29 cellular contexts compared by ENCODE assay signal in the genomic region with DNA sequence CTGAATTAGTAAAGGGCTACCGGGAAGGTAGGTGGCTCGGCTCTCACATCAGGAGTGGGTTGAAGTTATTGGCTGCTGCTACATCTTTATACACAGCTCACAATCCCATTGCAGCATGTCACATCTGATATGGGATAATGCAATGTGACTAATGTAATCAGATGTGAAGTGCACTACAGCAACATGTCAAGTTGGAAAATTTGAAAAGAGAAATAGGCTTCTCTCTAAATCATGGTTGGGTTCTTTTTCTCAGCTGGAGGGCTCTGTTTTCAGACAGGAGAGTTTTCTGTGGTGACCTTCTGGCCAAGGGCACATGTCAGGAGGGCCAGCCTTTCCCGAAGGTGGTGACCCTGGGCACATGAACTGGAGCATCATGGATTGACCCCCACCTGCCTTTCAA.
"Had no signal": no experiment of that assay in that cellular context is flagged by ENCODE, and none has a peak within 500 bp of the region (broad histone marks: within the 10 kb centered on the region; RNA-seq: fewer than 3 reads in every experiment).

No MANE protein-coding gene starts in this region.

- H3K4me3 ChIP-seq: ascending aorta, cardiac muscle cell had no signal

- ATAC-seq: activated CD4-positive, alpha-beta T cell treated with anti-CD3 and anti-CD28 coated beads for 36 hours; activated CD8-positive, alpha-beta memory T cell treated with anti-CD3 and anti-CD28 coated beads, Interleukin-2, amount 10 ng/mL, durations not matched to agents 7 days and 5 days; activated CD8-positive, alpha-beta T cell treated with anti-CD3 and anti-CD28 coated beads, Interleukin-2, amount 10 ng/mL, durations not matched to agents 7 days and 5 days; activated naive CD8-positive, alpha-beta T cell treated with anti-CD3 and anti-CD28 coated beads, Interleukin-2, amount 50 U/mL, for 24 hours had no signal

- DNase-seq: activated B cell treated with CpG ODN at 0.5 μM for 24 hours; activated CD4-positive, alpha-beta memory T cell treated with anti-CD3 and anti-CD28 coated beads, Interleukin-2, amount 10 ng/mL, durations not matched to agents 7 days and 5 days; activated CD4-positive, alpha-beta T cell treated with anti-CD3 and anti-CD28 coated beads for 1 hour; activated CD4-positive, alpha-beta T cell treated with anti-CD3 and anti-CD28 coated beads for 36 hours; activated CD4-positive, alpha-beta T cell treated with anti-CD3 and anti-CD28 coated beads for 48 hours; activated CD4-positive, alpha-beta T cell treated with anti-CD3 and anti-CD28 coated beads, Interleukin-2, amount 10 ng/mL, durations not matched to agents 7 days and 5 days; activated CD4-positive, alpha-beta T cell treated with anti-CD3 and anti-CD28 coated beads, Interleukin-2, amount 50 U/mL, for 48 hours; activated CD8-positive, alpha-beta memory T cell treated with anti-CD3 and anti-CD28 coated beads for 24 hours; activated CD8-positive, alpha-beta memory T cell treated with anti-CD3 and anti-CD28 coated beads, Interleukin-2, amount 10 ng/mL, durations not matched to agents 7 days and 5 days; activated CD8-positive, alpha-beta memory T cell treated with anti-CD3 and anti-CD28 coated beads, Interleukin-2, amount 50 U/mL, for 48 hours; activated CD8-positive, alpha-beta T cell treated with anti-CD3 and anti-CD28 coated beads, Interleukin-2, amount 10 ng/mL, durations not matched to agents 7 days and 5 days; activated effector memory CD4-positive, alpha-beta T cell treated with Interleukin-2 at 50 U/mL for 16 hours; activated gamma-delta T cell; activated naive CD4-positive, alpha-beta T cell treated with anti-CD3 and anti-CD28 coated beads, Interleukin-2, amount 10 ng/mL, durations not matched to agents 7 days and 5 days; activated naive CD4-positive, alpha-beta T cell treated with Interleukin-2 at 50 U/mL for 16 hours; activated naive CD8-positive, alpha-beta T cell treated with anti-CD3 and anti-CD28 coated beads, Interleukin-2, amount 10 ng/mL, durations not matched to agents 7 days and 5 days; activated naive CD8-positive, alpha-beta T cell treated with anti-CD3 and anti-CD28 coated beads, Interleukin-2, amount 50 U/mL, for 24 hours; activated T-cell treated with anti-CD3 and anti-CD28 coated beads, Interleukin-2, amount 50 U/mL, for 24 hours; activated T-cell treated with anti-CD3 and anti-CD28 coated beads, Interleukin-2, amount 50 U/mL, for 48 hours; amygdala; anterior cingulate cortex; caudate nucleus; SW 1271; T-helper 1 cell; T-helper 2 cell; T-helper 9 cell had no signal

- H3K36me3 ChIP-seq: ascending aorta, cardiac muscle cell had no signal

- H3K4me1 ChIP-seq: ascending aorta had no signal

- H3K27me3 ChIP-seq: ascending aorta, cardiac muscle cell had no signal

- H3K9me3 ChIP-seq: ascending aorta had no signal

- H3K27ac ChIP-seq: ascending aorta, cardiac muscle cell, VCaP had no signal
